ENCODE assay signal across 2 cellular contexts in the genomic region with DNA sequence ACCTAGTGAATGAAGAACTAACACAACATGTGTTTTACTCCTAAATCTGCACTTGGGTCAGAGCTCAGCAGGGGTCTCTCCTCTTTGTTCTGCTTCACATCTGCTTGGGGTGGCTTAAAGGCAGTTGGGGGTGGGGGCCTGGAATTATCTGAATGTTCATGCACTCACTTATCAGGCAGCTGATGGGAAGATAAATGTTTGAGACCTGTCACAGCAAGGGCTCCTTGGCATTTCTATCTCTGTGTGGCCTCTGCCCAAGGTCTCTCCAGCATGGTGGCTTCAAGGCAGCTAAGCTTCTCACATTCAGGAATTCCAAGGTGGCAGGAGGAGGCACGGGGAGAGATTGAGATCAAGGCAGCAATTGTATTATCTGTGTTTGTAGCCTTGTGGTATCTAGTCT.
TF ChIP-seq lines count a peak whose summit lies in the region.

No MANE protein-coding gene starts in this region.

TF ChIP-seq in HEK293T, 16 proteins besides CTCF, POLR2A, EP300 and RAD21:
- TF ChIP-seq NFRKB (IDR thresholded peaks at IDR 0.05) = no peak
- no peak for TF ChIP-seq LEF1 (IDR thresholded peaks at IDR 0.05; ENCODE audit: borderline replicate concordance)
- no peak for TF ChIP-seq CTBP1 (IDR thresholded peaks at IDR 0.05; ENCODE audit: borderline replicate concordance)
- no peak for TF ChIP-seq HDGF (IDR thresholded peaks at IDR 0.05; ENCODE audit: borderline replicate concordance)
- TF ChIP-seq SUZ12 (IDR thresholded peaks at IDR 0.05) = no peak
- no peak for TF ChIP-seq SP1 (IDR thresholded peaks at IDR 0.05)
- no peak for TF ChIP-seq FOXA1 (IDR thresholded peaks at IDR 0.05)
- TF ChIP-seq FOXK2 (IDR thresholded peaks at IDR 0.05) = no peak
- no peak for TF ChIP-seq ZNF384 (IDR thresholded peaks at IDR 0.05)
- TF ChIP-seq, protein P1, sequence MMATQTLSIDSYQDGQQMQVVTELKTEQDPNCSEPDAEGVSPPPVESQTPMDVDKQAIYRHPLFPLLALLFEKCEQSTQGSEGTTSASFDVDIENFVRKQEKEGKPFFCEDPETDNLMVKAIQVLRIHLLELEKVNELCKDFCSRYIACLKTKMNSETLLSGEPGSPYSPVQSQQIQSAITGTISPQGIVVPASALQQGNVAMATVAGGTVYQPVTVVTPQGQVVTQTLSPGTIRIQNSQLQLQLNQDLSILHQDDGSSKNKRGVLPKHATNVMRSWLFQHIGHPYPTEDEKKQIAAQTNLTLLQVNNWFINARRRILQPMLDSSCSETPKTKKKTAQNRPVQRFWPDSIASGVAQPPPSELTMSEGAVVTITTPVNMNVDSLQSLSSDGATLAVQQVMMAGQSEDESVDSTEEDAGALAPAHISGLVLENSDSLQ (IDR thresholded peaks at IDR 0.05) = no peak
- TF ChIP-seq FOXM1 (IDR thresholded peaks at IDR 0.05; ENCODE audit: borderline replicate concordance) = no peak
- TF ChIP-seq BHLHE40 (IDR thresholded peaks at IDR 0.05; ENCODE audit: borderline replicate concordance) = no peak
- TF ChIP-seq ELF4 (IDR thresholded peaks at IDR 0.05) = no peak
- TF ChIP-seq L3MBTL2 (conservative IDR thresholded peaks at IDR 0.05) = no peak
- TF ChIP-seq TARDBP (IDR thresholded peaks at IDR 0.05) = no peak
- TF ChIP-seq ARNT (IDR thresholded peaks at IDR 0.05) = no peak
TF ChIP-seq in HEK293T: peak in this region for 0.

TF ChIP-seq in SK-N-SH treated with all-trans-retinoic acid at 6 μM for 48 hours, 23 proteins besides CTCF, POLR2A, EP300 and RAD21:
- TF ChIP-seq TCF4 (CRISPR knock-in tag; IDR thresholded peaks at IDR 0.05; ENCODE audit: borderline replicate concordance) = no peak
- no peak for TF ChIP-seq ZNF70 (CRISPR knock-in tag; IDR thresholded peaks at IDR 0.05)
- no peak for TF ChIP-seq TOX (CRISPR knock-in tag; IDR thresholded peaks at IDR 0.05; ENCODE audit: borderline replicate concordance)
- no peak for TF ChIP-seq ZFP3 (CRISPR knock-in tag; IDR thresholded peaks at IDR 0.05)
- TF ChIP-seq, protein P2, sequence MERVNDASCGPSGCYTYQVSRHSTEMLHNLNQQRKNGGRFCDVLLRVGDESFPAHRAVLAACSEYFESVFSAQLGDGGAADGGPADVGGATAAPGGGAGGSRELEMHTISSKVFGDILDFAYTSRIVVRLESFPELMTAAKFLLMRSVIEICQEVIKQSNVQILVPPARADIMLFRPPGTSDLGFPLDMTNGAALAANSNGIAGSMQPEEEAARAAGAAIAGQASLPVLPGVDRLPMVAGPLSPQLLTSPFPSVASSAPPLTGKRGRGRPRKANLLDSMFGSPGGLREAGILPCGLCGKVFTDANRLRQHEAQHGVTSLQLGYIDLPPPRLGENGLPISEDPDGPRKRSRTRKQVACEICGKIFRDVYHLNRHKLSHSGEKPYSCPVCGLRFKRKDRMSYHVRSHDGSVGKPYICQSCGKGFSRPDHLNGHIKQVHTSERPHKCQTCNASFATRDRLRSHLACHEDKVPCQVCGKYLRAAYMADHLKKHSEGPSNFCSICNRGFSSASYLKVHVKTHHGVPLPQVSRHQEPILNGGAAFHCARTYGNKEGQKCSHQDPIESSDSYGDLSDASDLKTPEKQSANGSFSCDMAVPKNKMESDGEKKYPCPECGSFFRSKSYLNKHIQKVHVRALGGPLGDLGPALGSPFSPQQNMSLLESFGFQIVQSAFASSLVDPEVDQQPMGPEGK (CRISPR knock-in tag; IDR thresholded peaks at IDR 0.05; ENCODE audit: borderline replicate concordance) = no peak
- TF ChIP-seq ZNF565 (CRISPR knock-in tag; conservative IDR thresholded peaks at IDR 0.05; ENCODE audit: low read depth) = no peak
- no peak for TF ChIP-seq ARNTL (CRISPR knock-in tag; IDR thresholded peaks at IDR 0.05; ENCODE audit: borderline replicate concordance, low read depth)
- TF ChIP-seq, protein P3, sequence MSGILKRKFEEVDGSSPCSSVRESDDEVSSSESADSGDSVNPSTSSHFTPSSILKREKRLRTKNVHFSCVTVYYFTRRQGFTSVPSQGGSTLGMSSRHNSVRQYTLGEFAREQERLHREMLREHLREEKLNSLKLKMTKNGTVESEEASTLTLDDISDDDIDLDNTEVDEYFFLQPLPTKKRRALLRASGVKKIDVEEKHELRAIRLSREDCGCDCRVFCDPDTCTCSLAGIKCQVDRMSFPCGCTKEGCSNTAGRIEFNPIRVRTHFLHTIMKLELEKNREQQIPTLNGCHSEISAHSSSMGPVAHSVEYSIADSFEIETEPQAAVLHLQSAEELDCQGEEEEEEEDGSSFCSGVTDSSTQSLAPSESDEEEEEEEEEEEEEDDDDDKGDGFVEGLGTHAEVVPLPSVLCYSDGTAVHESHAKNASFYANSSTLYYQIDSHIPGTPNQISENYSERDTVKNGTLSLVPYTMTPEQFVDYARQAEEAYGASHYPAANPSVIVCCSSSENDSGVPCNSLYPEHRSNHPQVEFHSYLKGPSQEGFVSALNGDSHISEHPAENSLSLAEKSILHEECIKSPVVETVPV (CRISPR knock-in tag; IDR thresholded peaks at IDR 0.05) = no peak
- TF ChIP-seq ISL1 (CRISPR knock-in tag; IDR thresholded peaks at IDR 0.05) = no peak
- no peak for TF ChIP-seq SNAI2 (CRISPR knock-in tag; IDR thresholded peaks at IDR 0.05)
- TF ChIP-seq OSR1 (CRISPR knock-in tag; IDR thresholded peaks at IDR 0.05) = no peak
- TF ChIP-seq RARB (CRISPR knock-in tag; IDR thresholded peaks at IDR 0.05) = no peak
